Comparison of ENCODE assay signal across 7 cellular contexts in the genomic region with DNA sequence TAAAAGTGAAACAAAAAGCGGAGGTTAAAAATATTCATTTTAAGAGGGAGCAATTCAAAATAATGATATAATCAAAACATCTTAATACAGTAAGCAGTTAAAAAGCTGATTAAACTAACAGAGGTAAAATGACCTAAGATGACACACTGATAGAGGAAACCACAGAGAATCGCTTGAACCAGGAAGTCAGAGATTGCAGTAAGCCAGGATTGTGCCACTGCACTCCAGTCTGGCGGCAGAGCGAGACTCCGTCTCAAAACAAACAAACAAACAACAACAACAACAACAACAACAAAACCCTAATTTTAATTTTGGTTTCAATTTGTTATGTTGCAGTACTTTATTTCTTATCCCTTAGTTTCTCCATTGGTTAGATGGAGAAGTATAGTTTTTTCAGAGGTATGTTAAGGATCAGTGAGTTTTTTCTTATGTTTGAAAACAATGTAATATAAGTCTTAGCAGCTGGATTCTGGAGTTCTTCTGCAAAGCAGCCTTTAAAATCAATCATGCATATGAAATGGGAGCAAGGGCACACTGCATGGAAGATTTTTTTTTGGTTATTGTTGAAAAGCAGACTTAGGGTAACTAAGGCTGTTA. TPM values are rescaled to one million over a fixed set of nuclear protein-coding genes. Genes with fewer than 3 reads are reported as not detected.
DNase-seq lines count a peak whose midpoint lies in the region; ATAC-seq, FAIRE-seq and TF ChIP-seq lines count a peak whose summit lies in the region.

No MANE protein-coding gene starts in this region.

- H3K27me3 ChIP-seq in suprapubic skin: no peaks in the 10 kb centered on the region

- TF ChIP-seq CTCF in suprapubic skin (IDR thresholded peaks at IDR 0.05) (no peak), GM20000 (IDR thresholded peaks at IDR 0.05; ENCODE audit: extremely low read depth, missing control alignments) (no peak)

- peak; percentile 71 for ATAC-seq in GM18511 (IDR thresholded peaks at IDR 0.05; ENCODE audit: unreplicated experiment)
- peak; percentile 66 for ATAC-seq in HG02642 (IDR thresholded peaks at IDR 0.05; ENCODE audit: poor library complexity, unreplicated experiment)
- ATAC-seq in esophagus mucosa: peak; percentile 47

- no peak overlapping the region for H3K27ac ChIP-seq in suprapubic skin

- H3K36me3 ChIP-seq in suprapubic skin: no peaks in the 10 kb centered on the region

- WGBS in suprapubic skin: 39% methylated on average over 5 of the region's 5 CpGs

- peaks cover 2% of the 10 kb centered on the region for H3K4me1 ChIP-seq in suprapubic skin

- DNase-seq in RCC 7860 (ENCODE audit: low spot score) (peak; percentile 28), suprapubic skin (ENCODE audit: low spot score in 2 of 2) (no peak), GM20000 (ENCODE audit: low spot score) (no peak)
- DNase-seq in stimulated activated CD4-positive, alpha-beta T cell treated with anti-CD3 and anti-CD28 coated beads, Interleukin-4, amount 100 ng/mL, for 4 hours: no peak

- no peak for TF ChIP-seq EP300 in suprapubic skin (IDR thresholded peaks at IDR 0.05)

- no peaks in the 10 kb centered on the region for H3K9me3 ChIP-seq in suprapubic skin

- TF ChIP-seq POLR2A in suprapubic skin (IDR thresholded peaks at IDR 0.05): no peak

- peak; percentile 74 for FAIRE-seq in RCC 7860 (lab: Jason Lieb, UNC)

- H3K4me3 ChIP-seq in suprapubic skin: peak overlapping the region; percentile 18

RNA-seq across cellular contexts. Expression of gene MLANA, which starts 58.5 kb away (rescaled TPM):
- total RNA-seq in esophagus mucosa (not detected), suprapubic skin (10 to 100 TPM; 20.0 to 47.4 (median 37.6) TPM)

Comparison
In these comparisons a context has a peak if more than half of its experiments do, and no peak if none do; other contexts are left out.
1. RNA of gene MLANA, which starts 58.5 kb away (total RNA-seq): 20.0 to 47.4 TPM in suprapubic skin; not detected in esophagus mucosa (single experiment); every median in the first group is over 10 times any median in the second.
2. Peak in every context shown above with its lines, with median percentiles within 50 percentile points of each other: ATAC-seq.